15 cellular contexts compared by ENCODE assay signal in genomic region chr9:3884736-3885135, GRCh38.
"Had no signal": no experiment of that assay in that cellular context is flagged by ENCODE, and none has a peak within 500 bp of the region (broad histone marks: within the 10 kb centered on the region; RNA-seq: fewer than 3 reads in every experiment).

No MANE protein-coding gene starts in this region.

- H3K4me1 ChIP-seq: adrenal gland, pancreas, tibial artery, vagina had no signal

- H3K27me3 ChIP-seq: adrenal gland, foreskin keratinocyte, pancreas, tibial artery, vagina had no signal

- H3K36me3 ChIP-seq: adrenal gland, pancreas, tibial artery, vagina had no signal

- ATAC-seq: activated CD8-positive, alpha-beta T cell treated with anti-CD3 and anti-CD28 coated beads, Interleukin-2, amount 10 ng/mL, durations not matched to agents 7 days and 5 days; foreskin keratinocyte; left ventricle myocardium superior; pancreas; stimulated activated naive B cell treated with anti-CD40 and anti-IgM and Interleukin-4, amounts not matched to agents 10 μg/mL and 1 μg/mL and 100 μg/mL, for 72 hours had no signal

- H3K4me3 ChIP-seq: adrenal gland, coronary artery, pancreas, tibial artery, vagina had no signal

- DNase-seq: activated CD4-positive, alpha-beta T cell treated with anti-CD3 and anti-CD28 coated beads for 48 hours; activated CD8-positive, alpha-beta memory T cell treated with anti-CD3 and anti-CD28 coated beads, Interleukin-2, amount 50 U/mL, for 4 hours; activated CD8-positive, alpha-beta T cell treated with anti-CD3 and anti-CD28 coated beads, Interleukin-2, amount 10 ng/mL, durations not matched to agents 7 days and 5 days; activated effector memory CD4-positive, alpha-beta T cell treated with anti-CD3 and anti-CD28 coated beads, Interleukin-2, amount 50 U/mL, for 16 hours; activated T-cell treated with anti-CD3 and anti-CD28 coated beads, Interleukin-2, amount 50 U/mL, for 48 hours; adrenal gland; effector CD8-positive, alpha-beta T cell; foreskin keratinocyte; left ventricle myocardium superior; pancreas; stimulated activated CD4-positive, alpha-beta T cell treated with anti-CD3 and anti-CD28 coated beads, Interleukin-4, amount 100 ng/mL, for 1 hour; stimulated activated naive B cell treated with anti-CD40 and anti-IgM and Interleukin-4, amounts not matched to agents 10 μg/mL and 1 μg/mL and 100 μg/mL, for 72 hours; tibial artery had no signal

- H3K27ac ChIP-seq: adrenal gland, coronary artery, foreskin keratinocyte, pancreas, tibial artery, vagina had no signal

- H3K9me3 ChIP-seq: adrenal gland, pancreas, tibial artery, vagina had no signal

- FAIRE-seq: pancreas had no signal
